In the genomic region with DNA sequence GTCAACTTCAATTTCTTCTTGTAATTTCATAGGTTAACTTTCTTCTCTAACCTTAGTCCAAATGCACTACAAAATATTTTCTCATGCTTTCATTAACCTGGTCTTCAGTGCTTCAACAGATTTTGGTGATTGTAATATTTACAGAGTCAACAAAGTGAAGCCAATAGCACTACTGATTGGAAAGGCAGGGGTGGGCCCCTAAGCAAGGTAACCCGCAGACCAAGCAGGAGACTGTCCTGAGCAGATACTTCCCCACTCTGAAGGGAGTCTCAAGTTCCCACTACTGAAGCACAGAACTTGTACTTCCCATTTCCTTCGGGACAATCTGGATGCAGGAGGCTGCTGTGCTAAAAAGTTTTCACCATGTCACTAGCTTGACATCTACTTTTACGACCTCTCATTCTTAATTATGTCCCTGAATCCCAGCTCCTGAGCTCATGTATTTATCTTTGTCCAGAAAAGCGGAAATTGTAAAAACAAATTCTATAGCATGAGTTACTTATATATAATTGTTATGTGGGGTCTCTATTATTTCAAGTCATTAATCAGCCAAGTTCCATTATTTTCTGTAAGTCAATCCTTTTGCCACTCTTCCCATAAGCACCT, we compare ENCODE assay signal across 18 cellular contexts.
"Had no signal": no experiment of that assay in that cellular context is flagged by ENCODE, and none has a peak within 500 bp of the region (broad histone marks: within the 10 kb centered on the region; RNA-seq: fewer than 3 reads in every experiment).

No MANE protein-coding gene starts in this region.

- DNase-seq: effector CD4-positive, alpha-beta T cell; endodermal cell; erythroblast; foreskin keratinocyte; kidney; left cardiac atrium; naive thymus-derived CD4-positive, alpha-beta T cell; sigmoid colon; stimulated activated CD4-positive, alpha-beta T cell treated with anti-CD3 and anti-CD28 coated beads, Interleukin-2, amount 100 ng/mL, for 24 hours; stimulated activated CD4-positive, alpha-beta T cell treated with anti-CD3 and anti-CD28 coated beads, Interleukin-4, amount 100 ng/mL, for 4 hours; stimulated activated naive CD4-positive, alpha-beta T cell; stomach; substantia nigra; transverse colon had no signal

- ATAC-seq: foreskin keratinocyte; left cardiac atrium; naive thymus-derived CD4-positive, alpha-beta T cell had no signal

- H3K36me3 ChIP-seq: neutrophil, sigmoid colon, stomach, thoracic aorta, transverse colon had no signal

- H3K4me1 ChIP-seq: foreskin keratinocyte, sigmoid colon, stomach, transverse colon had no signal

- H3K27ac ChIP-seq: coronary artery, foreskin keratinocyte, sigmoid colon, skin epidermis, stomach, thoracic aorta, transverse colon had no signal

- H3K9me3 ChIP-seq: neutrophil, sigmoid colon, stomach had no signal

- H3K4me3 ChIP-seq: coronary artery, sigmoid colon, skin epidermis, stomach, thoracic aorta, transverse colon had no signal

- H3K27me3 ChIP-seq: neutrophil, sigmoid colon, stomach, transverse colon had no signal
